Comparison of ENCODE assay signal across 8 cellular contexts in genomic region chr1:115641762-115642167, GRCh38. TPM values are rescaled to one million over a fixed set of nuclear protein-coding genes. Genes with fewer than 3 reads are reported as not detected.
A peak's percentile ranks its signal among the peaks of the same experiment; 100 is the strongest.
DNase-seq lines count a peak whose midpoint lies in the region; ATAC-seq, FAIRE-seq and TF ChIP-seq lines count a peak whose summit lies in the region.

VANGL1 (plus strand) TSS chr1:115641970; CDS start chr1:115651414, 9,444 bp downstream.

- no peaks in the 10 kb centered on the region for H3K9me1 ChIP-seq in endothelial cell of umbilical vein (replicated peaks; ENCODE audit: control insufficient read depth, extremely low read depth, insufficient read depth, low read length)

- H3K9me3 Mint-ChIP-seq in activated CD4-positive, alpha-beta T cell treated with anti-CD3 and anti-CD28 coated beads, Interleukin-2, amount 10 ng/mL, durations not matched to agents 24 days and 14 days, result peaks cover 31% of the 10 kb centered on the region

- dilution Hi-C loops in endothelial cell of umbilical vein (cut with MboI; ENCODE audit: extremely low pct_ligation_motif_present, low sequenced_read_pairs), result no loop called here

- H3K4me3 ChIP-seq in BE2C (ENCODE audit: low read depth, low read length), result peak within 1 kb of the TSS; percentile 64
- peak within 1 kb of the TSS; percentile 54 to 86 (median 71) for H3K4me3 ChIP-seq in endothelial cell of umbilical vein (replicated peaks in 1 of 3; ENCODE audit: insufficient read depth in 1 of 3, low read depth in 1 of 3, low read length in 3 of 3)
- peak within 1 kb of the TSS; percentile 67 to 93 (median 80) for H3K4me3 ChIP-seq in thyroid gland (replicated peaks in 1 of 3)

- peak within 1 kb of the TSS; percentile 63 for H3K9ac ChIP-seq in endothelial cell of umbilical vein (replicated peaks; ENCODE audit: extremely low read depth, insufficient read depth, low read length)

- FAIRE-seq in endothelial cell of umbilical vein (lab: Jason Lieb, UNC), result peak; percentile 8

- peak within 1 kb of the TSS; percentile 57 for H3K27ac Mint-ChIP-seq in activated CD4-positive, alpha-beta T cell treated with anti-CD3 and anti-CD28 coated beads, Interleukin-2, amount 10 ng/mL, durations not matched to agents 24 days and 14 days

- H3K4me2 ChIP-seq in endothelial cell of umbilical vein (ENCODE audit: insufficient read depth, low read length), result peak within 1 kb of the TSS; percentile 96

- TF ChIP-seq CTCF in BE2C (IDR thresholded peaks at IDR 0.05; ENCODE audit: low read depth, low read length) (no peak), endothelial cell of umbilical vein (IDR thresholded peaks at IDR 0.05; ENCODE audit: extremely low read depth in 1 of 2, insufficient read depth in 1 of 2, low read depth in 1 of 2, low read length in 2 of 2) (no peak), thyroid gland (IDR thresholded peaks at IDR 0.05) (no peak)

- POLR2A ChIA-PET in endothelial cell of umbilical vein (lab: Charles Lee), result interaction anchor here (1.5 kb wide), 1 partner anchor 27 kb away, joined by 3 read pairs; no protein-coding TSS in a partner anchor

- 7 to 30% methylated on average over 4 to 29 of the region's 61 CpGs for WGBS in thyroid gland, 2 donors

- H3K4me1 ChIP-seq in BE2C (no peaks in the 10 kb centered on the region), endothelial cell of umbilical vein (ENCODE audit: control insufficient read depth, extremely low read depth, insufficient read depth, low read length) (peaks cover 10% of the 10 kb centered on the region), thyroid gland (peaks cover 13 to 20% of the 10 kb centered on the region in 2 donors)

- DNase-seq in BE2C (peak; percentile 62), NCI-H1930 (lab: John Stamatoyannopoulos, UW) (peak; percentile 6 to 36), endothelial cell of umbilical vein (ENCODE audit: low read depth, low spot score) (peak; percentile 53), mucosa of gallbladder (ENCODE audit: low spot score) (peak; percentile 47), thyroid gland (peak; percentile 79 to 84)
- peak; percentile 91 for DNase-seq in activated CD4-positive, alpha-beta T cell treated with anti-CD3 and anti-CD28 coated beads, Interleukin-2, amount 10 ng/mL, durations not matched to agents 24 days and 14 days

- H3K9me3 ChIP-seq in BE2C, result peaks cover 3% of the 10 kb centered on the region
- no peaks in the 10 kb centered on the region for H3K9me3 ChIP-seq in endothelial cell of umbilical vein (replicated peaks; ENCODE audit: control insufficient read depth, insufficient read depth, low read length)
- H3K9me3 ChIP-seq in thyroid gland, result no peaks in the 10 kb centered on the region

- peaks cover 7% of the 10 kb centered on the region for H3K36me3 Mint-ChIP-seq in activated CD4-positive, alpha-beta T cell treated with anti-CD3 and anti-CD28 coated beads, Interleukin-2, amount 10 ng/mL, durations not matched to agents 24 days and 14 days (ENCODE audit: low read depth)

- no peaks in the 10 kb centered on the region for H4K20me1 ChIP-seq in endothelial cell of umbilical vein (replicated peaks; ENCODE audit: control insufficient read depth, extremely low read depth, insufficient read depth, low read length)

- peaks cover 19% of the 10 kb centered on the region for H3K4me1 Mint-ChIP-seq in activated CD4-positive, alpha-beta T cell treated with anti-CD3 and anti-CD28 coated beads, Interleukin-2, amount 10 ng/mL, durations not matched to agents 24 days and 14 days

- peaks cover 18% of the 10 kb centered on the region for H3K27me3 ChIP-seq in BE2C
- H3K27me3 ChIP-seq in endothelial cell of umbilical vein (ENCODE audit: control insufficient read depth in 2 of 2, insufficient read depth in 2 of 2, low read length in 2 of 2), result peaks cover 0 to 6% of the 10 kb centered on the region in 2 experiments
- H3K27me3 ChIP-seq in thyroid gland, result no peaks in the 10 kb centered on the region

- CTCF ChIA-PET in endothelial cell of umbilical vein (lab: Charles Lee), result interaction anchor here (1.0 to 5.6 kb wide), 6 partner anchors 13 to 123 kb away, joined by 3 to 46 read pairs (median 4); no protein-coding TSS in a partner anchor

- ATAC-seq in HG02970 (IDR thresholded peaks at IDR 0.05; ENCODE audit: low FRiP score, unreplicated experiment), result peak; percentile 53

- intact Hi-C loops in activated CD4-positive, alpha-beta T cell treated with anti-CD3 and anti-CD28 coated beads, Interleukin-2, amount 10 ng/mL, durations not matched to agents 24 days and 14 days (cut with micrococcal nuclease), result loop anchor here (1.0 to 10.0 kb wide), 4 partner anchors 8 to 887 kb away; partner anchors contain the start of gene CSDE1
- intact Hi-C loops in endothelial cell of umbilical vein (cut with micrococcal nuclease), result loop anchor here (5.0 to 10.0 kb wide), 3 partner anchors 51 to 343 kb away; no protein-coding TSS in a partner anchor
- intact Hi-C loops in thyroid gland (cut with DNase I), result no loop called here

- BruUV-seq in endothelial cell of umbilical vein (replicated peaks; lab: Mats Ljungman, UMichigan), result no TSS peak

- H3K27ac ChIP-seq in endothelial cell of umbilical vein (ENCODE audit: insufficient read depth, low read depth, low read length) (peak within 1 kb of the TSS; percentile 37), thyroid gland (peak within 1 kb of the TSS; percentile 8 to 65 (median 19))

- peaks cover 30% of the 10 kb centered on the region for H3K27me3 Mint-ChIP-seq in activated CD4-positive, alpha-beta T cell treated with anti-CD3 and anti-CD28 coated beads, Interleukin-2, amount 10 ng/mL, durations not matched to agents 24 days and 14 days

- TF ChIP-seq POLR2A in GM18526 (IDR thresholded peaks at IDR 0.05; ENCODE audit: extremely low read depth, insufficient read length), result peak; percentile 45
- peak; percentile 24 for TF ChIP-seq POLR2A in endothelial cell of umbilical vein (IDR thresholded peaks at IDR 0.05; ENCODE audit: low read depth, low read length)
- TF ChIP-seq POLR2A in thyroid gland (IDR thresholded peaks at IDR 0.05), result peak in 1 of 2 donors; percentile 71

- H2AFZ ChIP-seq in endothelial cell of umbilical vein (ENCODE audit: low read depth, low read length), result peak within 1 kb of the TSS; percentile 71

- no peaks in the 10 kb centered on the region for H3K36me3 ChIP-seq in BE2C
- no peaks in the 10 kb centered on the region for H3K36me3 ChIP-seq in endothelial cell of umbilical vein (ENCODE audit: control insufficient read depth in 2 of 2, extremely low read depth in 1 of 2, insufficient read depth in 2 of 2, low read length in 2 of 2)
- H3K36me3 ChIP-seq in thyroid gland, result no peaks in the 10 kb centered on the region

- peaks cover 39% of the 10 kb centered on the region for H3K79me2 ChIP-seq in endothelial cell of umbilical vein (ENCODE audit: control insufficient read depth, insufficient read depth, low read length)

- H3K4me3 Mint-ChIP-seq in activated CD4-positive, alpha-beta T cell treated with anti-CD3 and anti-CD28 coated beads, Interleukin-2, amount 10 ng/mL, durations not matched to agents 24 days and 14 days, result peak within 1 kb of the TSS; percentile 87

TF ChIP-seq in endothelial cell of umbilical vein, 7 proteins besides CTCF, POLR2A, EP300 and RAD21:
- TF ChIP-seq EZH2 (IDR thresholded peaks at IDR 0.05; ENCODE audit: borderline replicate concordance, low read depth, low read length, severe bottlenecking) (no peak), MAX (IDR thresholded peaks at IDR 0.05; ENCODE audit: insufficient read depth, insufficient read length) (no peak), JUN (IDR thresholded peaks at IDR 0.05; ENCODE audit: borderline replicate concordance, insufficient read depth, insufficient read length, low read depth) (no peak), POLR2AphosphoS5 (IDR thresholded peaks at IDR 0.05; ENCODE audit: insufficient read depth, low read depth, low read length) (peak; percentile 70), GATA2 (IDR thresholded peaks at IDR 0.05; ENCODE audit: insufficient read depth, insufficient read length, low read depth, low read length) (no peak), MYC (IDR thresholded peaks at IDR 0.05; ENCODE audit: low read depth, low read length) (no peak)

RNA-seq across cellular contexts. Expression of gene VANGL1, which starts in this region (rescaled TPM):
- polyA plus RNA-seq in BE2C (2012; ENCODE audit: insufficient read depth, insufficient read length, low read depth), result 2.8 TPM
- total RNA-seq in activated CD4-positive, alpha-beta T cell treated with anti-CD3 and anti-CD28 coated beads, Interleukin-2, amount 10 ng/mL, durations not matched to agents 24 days and 14 days, result 7.6 and 7.8 TPM in 2 replicates
- total RNA-seq in endothelial cell of umbilical vein (23.4 and 24.8 TPM in 2 replicates), mucosa of gallbladder (11.7 TPM), thyroid gland (10 to 100 TPM; 10.9 to 22.8 (median 14.8) TPM)
- 12.3 and 15.0 TPM in 2 replicates for polyA plus RNA-seq in endothelial cell of umbilical vein
- 10.2 and 10.6 TPM in 2 replicates for polyA plus RNA-seq in endothelial cell of umbilical vein (2011; cell fraction: cytosol; rRNA removed)
- 7.5 and 8.7 TPM in 2 replicates for polyA plus RNA-seq in endothelial cell of umbilical vein (2011; cell fraction: nucleus; rRNA removed)
- 13.0 and 16.4 TPM in 2 replicates for polyA plus RNA-seq in endothelial cell of umbilical vein (2012)
- 31.5 and 35.3 TPM in 2 replicates for polyA minus RNA-seq in endothelial cell of umbilical vein
- polyA minus RNA-seq in endothelial cell of umbilical vein (2011; cell fraction: cytosol; rRNA and poly(A)+ RNA removed), result 6.8 TPM
- 9.0 and 11.1 TPM in 2 replicates for polyA minus RNA-seq in endothelial cell of umbilical vein (2011; cell fraction: nucleus; rRNA and poly(A)+ RNA removed)

Comparison
In these comparisons a context has a peak if more than half of its experiments do, and no peak if none do; other contexts are left out.
1. Peak in every context shown above with its lines: DNase-seq, ATAC-seq, H3K4me3 ChIP-seq and H3K27ac ChIP-seq.
2. DNase-seq: peak in every context shown above with its lines; median percentile 91 in activated CD4-positive, alpha-beta T cell treated with anti-CD3 and anti-CD28 coated beads, Interleukin-2, amount 10 ng/mL, durations not matched to agents 24 days and 14 days; 82 in thyroid gland; 62 in BE2C; 53 in endothelial cell of umbilical vein; 47 in mucosa of gallbladder; 21 in NCI-H1930.